Comparison of ENCODE assay signal across 8 cellular contexts in genomic region chr5:136249678-136250266, GRCh38. TPM values are rescaled to one million over a fixed set of nuclear protein-coding genes. Genes with fewer than 3 reads are reported as not detected.
DNase-seq lines count a peak whose midpoint lies in the region; ATAC-seq, FAIRE-seq and TF ChIP-seq lines count a peak whose summit lies in the region.

No MANE protein-coding gene starts in this region.

- H3K9me3 ChIP-seq in pancreas, result no peaks in the 10 kb centered on the region

- no peak overlapping the region for H3K4me3 ChIP-seq in pancreas

- no peaks in the 10 kb centered on the region for H3K27me3 ChIP-seq in pancreas

- peak; percentile 10 to 11 for DNase-seq in AML-193 (lab: John Stamatoyannopoulos, UW)
- peak; percentile 28 for DNase-seq in GM13976 (ENCODE audit: low spot score)
- peak; percentile 36 for DNase-seq in NCI-H1105 treated with DMSO at 0.1 percent for 48 hours (lab: John Stamatoyannopoulos, UW)
- peak; percentile 83 for DNase-seq in SW480 (ENCODE audit: low spot score)
- DNase-seq in fibroblast of the conjunctiva (ENCODE audit: low read depth), result peak; percentile 67
- DNase-seq in pancreas, result peak; percentile 30 to 72 (median 46)
- DNase-seq in GDM1 (lab: John Stamatoyannopoulos, UW), result no peak
- no peak for DNase-seq in effector CD4-positive, alpha-beta T cell

- 2 to 3% methylated on average over 5 of the region's 5 CpGs for WGBS in pancreas, 2 donors

- in situ Hi-C loops in GM13976 (cut with MboI; ENCODE audit: low sequenced_read_pairs, unreplicated experiment), result loop anchor here (10.0 kb wide), 1 partner anchor 175 kb away; no protein-coding TSS in a partner anchor

- H3K4me1 ChIP-seq in pancreas, result no peaks in the 10 kb centered on the region

- TF ChIP-seq CTCF in GM13976 (IDR thresholded peaks at IDR 0.05; ENCODE audit: borderline replicate concordance, control extremely low read depth, extremely low read depth, insufficient read depth, missing control alignments) (peak; percentile 79), pancreas (IDR thresholded peaks at IDR 0.05) (peak; percentile 26 to 73 (median 55))

- intact Hi-C loops in pancreas (cut with DNase I), result loop anchor here in 2 of 3 donors (5.0 to 10.0 kb wide), 3 partner anchors 175 to 523 kb away; no protein-coding TSS in a partner anchor

- FAIRE-seq in pancreas (lab: Jason Lieb, UNC), result peak; percentile 9

- no peak overlapping the region for H3K27ac ChIP-seq in pancreas

- H3K36me3 ChIP-seq in pancreas, result no peaks in the 10 kb centered on the region

- peak; percentile 68 to 93 (median 88) for ATAC-seq in pancreas

RNA-seq across cellular contexts. Expression of gene SMIM32, which starts 56.8 kb away (rescaled TPM):
- under 1 TPM in 5 of 6 donors, not detected in 1; 0.12 to 0.46 (median 0.32) TPM for total RNA-seq in pancreas
- polyA plus RNA-seq in pancreas, result 1 to 10 TPM; 1.7 to 4.2 TPM

Comparison
In these comparisons a context has a peak if more than half of its experiments do, and no peak if none do; other contexts are left out.
1. DNase-seq: peak in AML-193 (2 of 2), GM13976 (single experiment), NCI-H1105 treated with DMSO at 0.1 percent for 48 hours (single experiment), SW480 (single experiment), fibroblast of the conjunctiva (single experiment) and pancreas (6 of 6); none in GDM1 (single experiment) and effector CD4-positive, alpha-beta T cell (single experiment).